ENCODE assay signal across 1 cellular context in the genomic region with DNA sequence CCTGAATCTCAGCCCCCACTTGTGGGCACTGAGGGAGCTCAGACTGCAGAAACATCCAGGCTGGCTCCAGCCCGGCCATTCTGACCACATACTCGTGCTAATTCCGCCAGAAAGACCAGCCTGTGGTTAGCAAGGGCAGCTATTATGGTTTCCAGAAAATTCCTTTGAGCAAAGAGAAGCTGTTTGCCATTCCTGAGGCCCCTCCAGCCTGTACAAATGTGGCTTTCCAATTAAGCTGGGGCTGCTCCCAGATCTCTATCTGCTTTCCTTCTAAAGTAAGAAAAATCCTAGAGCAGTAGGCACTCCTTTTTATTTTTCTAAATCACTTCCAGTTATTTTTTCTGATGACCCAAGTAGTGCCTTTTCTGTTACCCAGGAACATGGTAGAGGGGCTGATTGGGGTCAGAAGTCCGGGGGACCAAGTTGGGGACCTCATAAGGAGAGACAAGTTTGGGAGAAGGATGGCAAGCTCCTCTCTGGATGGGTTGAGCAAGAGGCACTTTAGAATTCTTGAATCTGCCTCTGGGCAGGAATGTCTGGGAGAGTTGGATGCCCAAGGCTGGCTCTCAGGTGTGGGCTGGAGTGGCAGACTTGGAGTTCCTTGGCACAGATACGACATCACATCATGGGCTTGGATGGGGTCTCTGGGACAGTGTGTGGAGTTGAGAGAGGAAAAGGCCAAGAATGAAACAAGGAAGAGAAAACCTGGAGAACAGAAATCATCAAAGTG.
TF ChIP-seq lines count a peak whose summit lies in the region.

No MANE protein-coding gene starts in this region.

TF ChIP-seq in H1, 55 proteins besides CTCF, POLR2A, EP300 and RAD21:
- TF ChIP-seq RBBP5 (IDR thresholded peaks at IDR 0.05; ENCODE audit: borderline replicate concordance, low read depth, low read length) = no peak
- TF ChIP-seq, protein P1, sequence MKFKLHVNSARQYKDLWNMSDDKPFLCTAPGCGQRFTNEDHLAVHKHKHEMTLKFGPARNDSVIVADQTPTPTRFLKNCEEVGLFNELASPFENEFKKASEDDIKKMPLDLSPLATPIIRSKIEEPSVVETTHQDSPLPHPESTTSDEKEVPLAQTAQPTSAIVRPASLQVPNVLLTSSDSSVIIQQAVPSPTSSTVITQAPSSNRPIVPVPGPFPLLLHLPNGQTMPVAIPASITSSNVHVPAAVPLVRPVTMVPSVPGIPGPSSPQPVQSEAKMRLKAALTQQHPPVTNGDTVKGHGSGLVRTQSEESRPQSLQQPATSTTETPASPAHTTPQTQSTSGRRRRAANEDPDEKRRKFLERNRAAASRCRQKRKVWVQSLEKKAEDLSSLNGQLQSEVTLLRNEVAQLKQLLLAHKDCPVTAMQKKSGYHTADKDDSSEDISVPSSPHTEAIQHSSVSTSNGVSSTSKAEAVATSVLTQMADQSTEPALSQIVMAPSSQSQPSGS (IDR thresholded peaks at IDR 0.05; ENCODE audit: low read length) = no peak
- TF ChIP-seq TCF12 (IDR thresholded peaks at IDR 0.05; ENCODE audit: low read depth, low read length) = no peak
- no peak for TF ChIP-seq ZNF274 (IDR thresholded peaks at IDR 0.05; ENCODE audit: borderline replicate concordance, extremely low read depth, low read length)
- TF ChIP-seq KDM1A (IDR thresholded peaks at IDR 0.05; ENCODE audit: borderline replicate concordance, low read length) = no peak
- TF ChIP-seq BACH1 (IDR thresholded peaks at IDR 0.05; ENCODE audit: low read length) = no peak
- TF ChIP-seq HDAC6 (IDR thresholded peaks at IDR 0.05; ENCODE audit: low read depth, low read length) = no peak
- no peak for TF ChIP-seq TEAD4 (IDR thresholded peaks at IDR 0.05; ENCODE audit: low read depth, low read length)
- no peak for TF ChIP-seq TAF1 (IDR thresholded peaks at IDR 0.05; ENCODE audit: low read depth, low read length)
- TF ChIP-seq CBX5 (IDR thresholded peaks at IDR 0.05; ENCODE audit: low read depth, low read length) = no peak
